Comparison of ENCODE assay signal across 8 cellular contexts in genomic region chr7:7967909-7968543, GRCh38. TPM values are rescaled to one million over a fixed set of nuclear protein-coding genes. Genes with fewer than 3 reads are reported as not detected.
A peak's percentile ranks its signal among the peaks of the same experiment; 100 is the strongest.
DNase-seq lines count a peak whose midpoint lies in the region; ATAC-seq and TF ChIP-seq lines count a peak whose summit lies in the region.

No MANE protein-coding gene starts in this region.

- H3K27me3 ChIP-seq in BLaER1 (no peaks in the 10 kb centered on the region), KMS-11 (ENCODE audit: insufficient read depth, low read depth) (no peaks in the 10 kb centered on the region)
- no peaks in the 10 kb centered on the region for H3K27me3 ChIP-seq in naive thymus-derived CD4-positive, alpha-beta T cell (ENCODE audit: control insufficient read depth in 2 of 2, insufficient read depth in 2 of 2, low read length in 2 of 2)

- H3K9ac ChIP-seq in BLaER1, result peak overlapping the region; percentile 68
- peak overlapping the region; percentile 75; the same call in 1 of the 2 replicates for H3K9ac ChIP-seq in KMS-11

- intact Hi-C loops in naive thymus-derived CD4-positive, alpha-beta T cell (cut with micrococcal nuclease), result loop anchor here (1.0 to 5.0 kb wide), 15 partner anchors 21 to 786 kb away; partner anchors contain the start of genes C1GALT1 (in 2 of the 2), UMAD1 (in 2 of the 2) and MIOS (in 1 of the 2)

- DNase-seq in central memory CD4-positive, alpha-beta T cell, result peak; percentile 12
- peak in 1 of 9 donors; percentile 13 for DNase-seq in naive thymus-derived CD4-positive, alpha-beta T cell
- DNase-seq in ureter (ENCODE audit: low spot score) (no peak), dermis blood vessel endothelial cell (no peak), EL (no peak)

- no peak for ATAC-seq in naive thymus-derived CD4-positive, alpha-beta T cell
- no peak for ATAC-seq in GM21528 (IDR thresholded peaks at IDR 0.05; ENCODE audit: low FRiP score, unreplicated experiment)

- H3K27ac Mint-ChIP-seq in naive thymus-derived CD4-positive, alpha-beta T cell, result peak overlapping the region; percentile 78 to 98 (median 91)

- H3K9me3 Mint-ChIP-seq in naive thymus-derived CD4-positive, alpha-beta T cell, result no peaks in the 10 kb centered on the region

- H3K4me2 ChIP-seq in BLaER1 (peak overlapping the region; percentile 86), KMS-11 (peak overlapping the region; percentile 69)

- CTCF ChIA-PET in naive thymus-derived CD4-positive, alpha-beta T cell (lab: Charles Lee), result interaction anchor here (0.6 to 2.0 kb wide), 4 partner anchors 64 to 222 kb away, joined by 3 to 8 read pairs (median 3); no protein-coding TSS in a partner anchor

- peaks cover 3 to 35% (median 28%) of the 10 kb centered on the region in 7 donors for H3K4me1 Mint-ChIP-seq in naive thymus-derived CD4-positive, alpha-beta T cell

- H3K36me3 Mint-ChIP-seq in naive thymus-derived CD4-positive, alpha-beta T cell, result no peaks in the 10 kb centered on the region

- peak overlapping the region; percentile 69 for H2AFZ ChIP-seq in KMS-11 (ENCODE audit: low read depth)

- H3K36me3 ChIP-seq in BLaER1 (no peaks in the 10 kb centered on the region), KMS-11 (ENCODE audit: insufficient read depth) (no peaks in the 10 kb centered on the region)
- peaks cover 0 to 6% (median 0%) of the 10 kb centered on the region in 3 experiments for H3K36me3 ChIP-seq in naive thymus-derived CD4-positive, alpha-beta T cell (ENCODE audit: control insufficient read depth in 2 of 3, insufficient read depth in 3 of 3, low read length in 3 of 3)

- H3K4me3 ChIP-seq in BLaER1 (peak overlapping the region; percentile 90), KMS-11 (IDR thresholded peaks at IDR 0.05; ENCODE audit: insufficient read depth, low read depth, low read length) (no peak overlapping the region)
- H3K4me3 ChIP-seq in naive thymus-derived CD4-positive, alpha-beta T cell (ENCODE audit: low read length), result peak overlapping the region; percentile 75

- POLR2A ChIA-PET in naive thymus-derived CD4-positive, alpha-beta T cell (lab: Charles Lee), result interaction anchor here (0.6 to 5.7 kb wide), 43 partner anchors 10 to 1695 kb away, joined by 3 to 43 read pairs (median 3); partner anchors contain the start of gene UMAD1

- TF ChIP-seq CTCF in KMS-11 (conservative IDR thresholded peaks at IDR 0.05; ENCODE audit: low read depth, low read length), result no peak

- no peaks in the 10 kb centered on the region for H3K9me3 ChIP-seq in BLaER1
- no peaks in the 10 kb centered on the region for H3K9me3 ChIP-seq in naive thymus-derived CD4-positive, alpha-beta T cell (ENCODE audit: control insufficient read depth in 2 of 3, low read length in 3 of 3)

- H4K20me1 ChIP-seq in BLaER1, result peaks cover 24% of the 10 kb centered on the region
- H4K20me1 ChIP-seq in KMS-11 (ENCODE audit: insufficient read depth), result no peaks in the 10 kb centered on the region

- peaks cover 39% of the 10 kb centered on the region for H3K4me1 ChIP-seq in BLaER1
- H3K4me1 ChIP-seq in KMS-11 (ENCODE audit: low read depth, poor library complexity, severe bottlenecking), result peaks cover 53% of the 10 kb centered on the region
- peaks cover 13 to 38% of the 10 kb centered on the region in 2 donors for H3K4me1 ChIP-seq in naive thymus-derived CD4-positive, alpha-beta T cell (ENCODE audit: control insufficient read depth in 2 of 2, insufficient read depth in 2 of 2, low read length in 2 of 2)

- H3K79me2 ChIP-seq in KMS-11 (ENCODE audit: insufficient read depth, low read depth), result peaks cover 34% of the 10 kb centered on the region

- H3K4me3 Mint-ChIP-seq in naive thymus-derived CD4-positive, alpha-beta T cell, result peak overlapping the region in 9 of 10 donors; percentile 88 to 99 (median 94)

- H3K27ac ChIP-seq in BLaER1, result peak overlapping the region; percentile 16; the same call in 1 of the 2 replicates
- H3K27ac ChIP-seq in KMS-11, result peak overlapping the region; percentile 85
- peak overlapping the region; percentile 88 for H3K27ac ChIP-seq in naive thymus-derived CD4-positive, alpha-beta T cell (ENCODE audit: low read depth, low read length)

- H3K27me3 Mint-ChIP-seq in naive thymus-derived CD4-positive, alpha-beta T cell, result no peaks in the 10 kb centered on the region

RNA-seq across cellular contexts. Expression of gene GLCCI1, which starts 0.6 kb away (rescaled TPM):
- 10 to 100 TPM; 24.9 to 43.1 (median 35.4) TPM for total RNA-seq in naive thymus-derived CD4-positive, alpha-beta T cell
- polyA plus RNA-seq in naive thymus-derived CD4-positive, alpha-beta T cell, result 10 to 100 TPM in 1 of 2 donors, 1 to 10 TPM in 1; 6.9 to 12.7 TPM
- total RNA-seq in ureter (25.5 TPM), dermis blood vessel endothelial cell (0.85 and 2.1 TPM in 2 replicates)

Comparison
In these comparisons a context has a peak if more than half of its experiments do, and no peak if none do; other contexts are left out.
1. H3K27ac ChIP-seq: peak in every context shown above with its lines; median percentile 88 in naive thymus-derived CD4-positive, alpha-beta T cell; 85 in KMS-11; 16 in BLaER1.